26 cellular contexts compared by ENCODE assay signal in the genomic region with DNA sequence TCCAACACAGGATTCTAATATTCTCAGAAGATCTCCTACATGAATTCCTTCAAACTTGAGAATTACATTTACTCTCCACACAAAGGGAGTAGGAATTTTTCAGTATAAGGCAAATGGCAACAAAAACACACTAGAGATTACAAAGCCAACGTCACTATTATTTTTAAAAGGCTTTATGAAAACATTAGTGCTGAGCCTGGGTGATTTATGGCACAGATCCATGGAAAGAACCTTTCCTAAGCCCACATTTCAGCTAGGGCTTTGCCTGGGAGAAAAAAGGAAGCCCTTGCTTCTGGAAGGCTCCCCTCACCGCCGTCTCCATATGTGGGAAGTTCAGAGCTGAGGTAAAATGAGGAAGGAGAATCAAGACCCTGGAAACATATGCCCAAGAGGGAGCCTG.
DNase-seq lines count a peak whose midpoint lies in the region; ATAC-seq and TF ChIP-seq lines count a peak whose summit lies in the region.
"Had no signal": no experiment of that assay in that cellular context is flagged by ENCODE, and none has a peak within 500 bp of the region (broad histone marks: within the 10 kb centered on the region; RNA-seq: fewer than 3 reads in every experiment).

No MANE protein-coding gene starts in this region.

- peak overlapping the region in 1 of 2 donors; percentile 35 for H3K4me3 ChIP-seq in ascending aorta
- H3K4me3 ChIP-seq in cardiac fibroblast (replicated peaks in 1 of 2; ENCODE audit: low read depth in 2 of 2, low read length in 2 of 2), result no peak overlapping the region
- H3K4me3 ChIP-seq: A549, GM12878, HAP-1, PC-9 had no signal

- DNase-seq in ascending aorta (ENCODE audit: low spot score in 2 of 2), result no peak
- peak; percentile 12 to 18 for DNase-seq in cardiac fibroblast (ENCODE audit: low read depth in 2 of 2)
- peak; percentile 28 for DNase-seq in iris pigment epithelial cell (ENCODE audit: low read depth)
- DNase-seq in stromal cell of bone marrow (ENCODE audit: low read depth), result peak; percentile 9
- no peak for DNase-seq in activated T-cell treated with anti-CD3 and anti-CD28 coated beads, Interleukin-2, amount 50 U/mL, for 1 hour
- DNase-seq in activated CD8-positive, alpha-beta memory T cell treated with anti-CD3 and anti-CD28 coated beads, Interleukin-2, amount 10 ng/mL, durations not matched to agents 7 days and 5 days, result no peak
- DNase-seq in amniotic stem cell (lab: John Stamatoyannopoulos, UW), result no peak
- DNase-seq: BE2C; Caco-2; CD4-positive, alpha-beta memory T cell; DMS 273 treated with DMSO at 0.1 percent for 48 hours; DND-41; KG1; NCI-H1092 treated with DMSO at 0.1 percent for 48 hours; NCI-H146; NCI-H2029; NCI-H226; NCI-H510A treated with DMSO at 0.1 percent for 48 hours; NCI-H748 treated with DMSO at 0.1 percent for 48 hours; PC-9; RPMI8226; SHP77 had no signal

- H3K9me3 Mint-ChIP-seq in activated CD8-positive, alpha-beta memory T cell treated with anti-CD3 and anti-CD28 coated beads, Interleukin-2, amount 10 ng/mL, durations not matched to agents 7 days and 5 days (ENCODE audit: low read depth), result no peaks in the 10 kb centered on the region

- H3K4me1 ChIP-seq in ascending aorta, result peaks cover 0 to 6% of the 10 kb centered on the region in 2 donors
- H3K4me1 ChIP-seq: A549, BE2C, Caco-2, HAP-1 had no signal

- H3K36me3 ChIP-seq in ascending aorta, result no peaks in the 10 kb centered on the region
- H3K36me3 ChIP-seq: BE2C, HAP-1 had no signal

- H3K36me3 Mint-ChIP-seq in activated CD8-positive, alpha-beta memory T cell treated with anti-CD3 and anti-CD28 coated beads, Interleukin-2, amount 10 ng/mL, durations not matched to agents 7 days and 5 days, result no peaks in the 10 kb centered on the region
- H3K36me3 Mint-ChIP-seq: CD4-positive, alpha-beta memory T cell had no signal

- no peaks in the 10 kb centered on the region for H3K4me1 Mint-ChIP-seq in activated CD8-positive, alpha-beta memory T cell treated with anti-CD3 and anti-CD28 coated beads, Interleukin-2, amount 10 ng/mL, durations not matched to agents 7 days and 5 days
- H3K4me1 Mint-ChIP-seq: CD4-positive, alpha-beta memory T cell had no signal

- no peak overlapping the region for H3K27ac Mint-ChIP-seq in activated CD8-positive, alpha-beta memory T cell treated with anti-CD3 and anti-CD28 coated beads, Interleukin-2, amount 10 ng/mL, durations not matched to agents 7 days and 5 days
- H3K27ac Mint-ChIP-seq: CD4-positive, alpha-beta memory T cell had no signal

- TF ChIP-seq CTCF in ascending aorta (IDR thresholded peaks at IDR 0.05) (no peak), cardiac fibroblast (IDR thresholded peaks at IDR 0.05; ENCODE audit: low read depth, low read length) (no peak)

- CTCF ChIA-PET in activated CD8-positive, alpha-beta memory T cell treated with anti-CD3 and anti-CD28 coated beads, Interleukin-2, amount 10 ng/mL, durations not matched to agents 7 days and 5 days (lab: Charles Lee), result no interaction called here

- H3K9me3 ChIP-seq in ascending aorta, result no peaks in the 10 kb centered on the region
- H3K9me3 ChIP-seq: A549, BE2C, Caco-2, HAP-1 had no signal

- no peaks in the 10 kb centered on the region for H3K27me3 Mint-ChIP-seq in activated CD8-positive, alpha-beta memory T cell treated with anti-CD3 and anti-CD28 coated beads, Interleukin-2, amount 10 ng/mL, durations not matched to agents 7 days and 5 days

- H3K27me3 ChIP-seq in ascending aorta, result no peaks in the 10 kb centered on the region
- H3K27me3 ChIP-seq: BE2C had no signal

- no peak overlapping the region for H3K4me3 Mint-ChIP-seq in activated CD8-positive, alpha-beta memory T cell treated with anti-CD3 and anti-CD28 coated beads, Interleukin-2, amount 10 ng/mL, durations not matched to agents 7 days and 5 days
- H3K4me3 Mint-ChIP-seq: CD4-positive, alpha-beta memory T cell had no signal

- intact Hi-C loops in ascending aorta (cut with DNase I), result no loop called here

- ATAC-seq in activated CD8-positive, alpha-beta memory T cell treated with anti-CD3 and anti-CD28 coated beads, Interleukin-2, amount 10 ng/mL, durations not matched to agents 7 days and 5 days, result no peak
- no peak for ATAC-seq in HG03460 (IDR thresholded peaks at IDR 0.05; ENCODE audit: unreplicated experiment)
- ATAC-seq: A549, GM12878 had no signal

- H3K27ac ChIP-seq in ascending aorta, result peak overlapping the region; percentile 55 to 58
- H3K27ac ChIP-seq: A549, PC-9 had no signal

Comparison
In these comparisons a context has a peak if more than half of its experiments do, and no peak if none do; other contexts are left out.
1. DNase-seq: peak in cardiac fibroblast (2 of 2), iris pigment epithelial cell (single experiment) and stromal cell of bone marrow (single experiment); none in ascending aorta (0 of 2), activated T-cell treated with anti-CD3 and anti-CD28 coated beads, Interleukin-2, amount 50 U/mL, for 1 hour (single experiment), activated CD8-positive, alpha-beta memory T cell treated with anti-CD3 and anti-CD28 coated beads, Interleukin-2, amount 10 ng/mL, durations not matched to agents 7 days and 5 days (single experiment) and amniotic stem cell (single experiment).